In the genomic region with DNA sequence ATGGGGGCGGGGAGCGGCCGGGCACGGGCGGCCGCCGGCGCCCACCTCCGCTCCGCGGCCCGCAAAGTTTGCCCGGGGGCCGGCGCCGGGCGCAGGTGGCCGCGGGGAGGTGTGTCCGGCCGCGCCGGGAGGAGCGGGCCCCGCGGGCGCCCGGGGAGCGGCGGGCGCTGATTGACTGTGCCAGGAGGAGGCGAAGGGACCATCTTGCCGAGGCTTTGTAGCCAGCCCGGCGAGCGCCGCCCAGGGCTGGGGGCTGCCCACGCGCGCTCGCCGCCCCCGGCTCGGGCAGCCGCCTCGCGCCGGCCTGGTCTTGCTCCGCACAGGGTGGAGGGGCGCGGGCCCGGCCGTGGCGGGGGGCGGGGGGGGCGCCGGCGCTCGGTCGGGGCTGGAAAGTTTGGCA, we compare ENCODE assay signal across 1 cellular context.
TF ChIP-seq lines count a peak whose summit lies in the region.

No MANE protein-coding gene starts in this region.

TF ChIP-seq in A549, 52 proteins besides CTCF, POLR2A, EP300 and RAD21 (continued from another document):
- TF ChIP-seq EHF (CRISPR knock-in tag; IDR thresholded peaks at IDR 0.05) (no peak), RARB (CRISPR knock-in tag; IDR thresholded peaks at IDR 0.05) (no peak), MAZ (IDR thresholded peaks at IDR 0.05; ENCODE audit: borderline replicate concordance, low read depth, low read length) (no peak)
